ENCODE assay signal across 7 cellular contexts in the genomic region with DNA sequence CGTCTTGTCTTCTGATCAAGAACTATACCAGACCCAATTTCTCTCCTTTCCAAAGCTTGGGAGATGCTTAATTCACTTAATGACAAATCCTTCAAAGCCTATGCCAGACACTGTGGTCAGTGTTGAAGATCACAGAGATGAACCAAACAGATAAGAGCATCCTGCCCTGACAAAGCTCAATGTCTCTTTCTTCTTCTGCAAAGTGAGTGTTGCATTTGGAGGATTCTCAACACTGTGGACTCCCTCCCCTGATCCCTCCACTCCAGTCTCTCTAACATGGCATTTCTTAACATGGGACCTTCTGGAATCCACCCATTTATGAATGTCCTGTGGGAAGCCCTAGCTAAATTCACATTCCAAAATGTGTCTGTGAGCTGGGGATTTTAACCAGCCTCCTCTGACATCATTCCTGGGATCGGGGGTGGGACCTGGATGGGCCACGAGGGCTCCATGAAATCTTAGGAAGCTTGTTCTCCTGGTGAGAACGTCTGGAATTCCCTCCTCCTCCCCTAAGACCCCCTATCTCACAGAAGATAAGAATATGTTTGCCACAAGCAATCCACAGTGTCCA. TPM values are rescaled to one million over a fixed set of nuclear protein-coding genes. Genes with fewer than 3 reads are reported as not detected.
DNase-seq lines count a peak whose midpoint lies in the region; ATAC-seq and TF ChIP-seq lines count a peak whose summit lies in the region.

No MANE protein-coding gene starts in this region.

- H4K8ac ChIP-seq in neuronal stem cell (ENCODE audit: low read depth, low read length): no peak overlapping the region

- no peak for DNase-seq in effector memory CD4-positive, alpha-beta T cell
- no peak for DNase-seq in stimulated activated naive B cell treated with anti-CD40 and anti-IgM and Interleukin-4, amounts not matched to agents 10 μg/mL and 1 μg/mL and 100 μg/mL, for 72 hours
- DNase-seq in NCI-H1092 treated with DMSO at 0.1 percent for 48 hours (lab: John Stamatoyannopoulos, UW) (no peak), psoas muscle (no peak), neuronal stem cell (ENCODE audit: low spot score) (no peak)

- 53 to 55% (median 55%) methylated on average over 4 of the region's 4 CpGs for WGBS in psoas muscle, 3 donors
- no CpG with 5 or more reads among the region's 4 CpGs for WGBS in neuronal stem cell (ENCODE audit: extremely low coverage in 2 of 2, insufficient read length in 2 of 2, insufficient replicate concordance in 1 of 2), 2 donors

- H2BK12ac ChIP-seq in neuronal stem cell (ENCODE audit: low read length): no peak overlapping the region

- no peak overlapping the region for H4K91ac ChIP-seq in neuronal stem cell (ENCODE audit: low read depth, low read length, poor library complexity)

- no peak overlapping the region for H2AFZ ChIP-seq in neuronal stem cell (ENCODE audit: low read length)

- no peak overlapping the region for H2BK5ac ChIP-seq in neuronal stem cell (ENCODE audit: low read length)

- H3K79me1 ChIP-seq in neuronal stem cell (ENCODE audit: low read depth, low read length): no peaks in the 10 kb centered on the region

- no peaks in the 10 kb centered on the region for H3K27me3 Mint-ChIP-seq in stimulated activated naive B cell treated with anti-CD40 and anti-IgM and Interleukin-4, amounts not matched to agents 10 μg/mL and 1 μg/mL and 100 μg/mL, for 72 hours

- no peak overlapping the region for H3K4ac ChIP-seq in neuronal stem cell (ENCODE audit: low read length)

- H3K9ac ChIP-seq in neuronal stem cell (ENCODE audit: low read depth, low read length, poor library complexity): no peak overlapping the region

- H3K4me3 ChIP-seq in effector memory CD4-positive, alpha-beta T cell (ENCODE audit: insufficient read depth, low read depth, low read length, poor library complexity, severe bottlenecking): no peak overlapping the region
- no peak overlapping the region for H3K4me3 ChIP-seq in psoas muscle
- no peak overlapping the region for H3K4me3 ChIP-seq in neuronal stem cell (ENCODE audit: low read length in 2 of 2)

- H3K4me3 Mint-ChIP-seq in stimulated activated naive B cell treated with anti-CD40 and anti-IgM and Interleukin-4, amounts not matched to agents 10 μg/mL and 1 μg/mL and 100 μg/mL, for 72 hours: peak overlapping the region in 1 of 2 donors; percentile 34

- H2AK5ac ChIP-seq in neuronal stem cell (ENCODE audit: low read depth, low read length): no peak overlapping the region

- H3K27ac Mint-ChIP-seq in stimulated activated naive B cell treated with anti-CD40 and anti-IgM and Interleukin-4, amounts not matched to agents 10 μg/mL and 1 μg/mL and 100 μg/mL, for 72 hours: peak overlapping the region; percentile 99

- ATAC-seq in GM21360 (IDR thresholded peaks at IDR 0.05; ENCODE audit: unreplicated experiment) (peak; percentile 7), HG03521 (IDR thresholded peaks at IDR 0.05; ENCODE audit: unreplicated experiment) (peak; percentile 5), psoas muscle (no peak)
- peak; percentile 28 for ATAC-seq in stimulated activated naive B cell treated with anti-CD40 and anti-IgM and Interleukin-4, amounts not matched to agents 10 μg/mL and 1 μg/mL and 100 μg/mL, for 72 hours (replicated peaks)

- H3K27ac ChIP-seq in effector memory CD4-positive, alpha-beta T cell (ENCODE audit: insufficient read depth, low read length, poor library complexity, severe bottlenecking): peak overlapping the region; percentile 58
- H3K27ac ChIP-seq in psoas muscle (no peak overlapping the region), neuronal stem cell (replicated peaks; ENCODE audit: low read length) (no peak overlapping the region)

- H3K9me3 ChIP-seq in effector memory CD4-positive, alpha-beta T cell (ENCODE audit: control insufficient read depth, low read length): no peaks in the 10 kb centered on the region
- no peaks in the 10 kb centered on the region for H3K9me3 ChIP-seq in psoas muscle
- peaks cover 0 to 2% of the 10 kb centered on the region in 2 donors for H3K9me3 ChIP-seq in neuronal stem cell (replicated peaks in 1 of 2; ENCODE audit: control insufficient read depth in 2 of 2, insufficient read depth in 1 of 2, low read depth in 1 of 2, low read length in 2 of 2)

- H3K14ac ChIP-seq in neuronal stem cell (ENCODE audit: low read length): no peak overlapping the region

- no peak for TF ChIP-seq CTCF in psoas muscle (IDR thresholded peaks at IDR 0.05)

- peaks cover 0 to 2% of the 10 kb centered on the region in 2 donors for H3K9me3 Mint-ChIP-seq in stimulated activated naive B cell treated with anti-CD40 and anti-IgM and Interleukin-4, amounts not matched to agents 10 μg/mL and 1 μg/mL and 100 μg/mL, for 72 hours

- H3K4me1 Mint-ChIP-seq in stimulated activated naive B cell treated with anti-CD40 and anti-IgM and Interleukin-4, amounts not matched to agents 10 μg/mL and 1 μg/mL and 100 μg/mL, for 72 hours: peaks cover 49 to 78% of the 10 kb centered on the region in 2 donors

- no peak overlapping the region for H2BK15ac ChIP-seq in neuronal stem cell (ENCODE audit: low read length)

- no peak overlapping the region for H3K4me2 ChIP-seq in neuronal stem cell (ENCODE audit: insufficient read depth, low read length, poor library complexity, severe bottlenecking)

- intact Hi-C loops in psoas muscle (cut with DNase I): no loop called here

- no peak overlapping the region for H3K23ac ChIP-seq in neuronal stem cell (ENCODE audit: low read depth, low read length, poor library complexity)

- peaks cover 24 to 49% of the 10 kb centered on the region in 2 donors for H3K36me3 Mint-ChIP-seq in stimulated activated naive B cell treated with anti-CD40 and anti-IgM and Interleukin-4, amounts not matched to agents 10 μg/mL and 1 μg/mL and 100 μg/mL, for 72 hours

- no peaks in the 10 kb centered on the region for H3K27me3 ChIP-seq in effector memory CD4-positive, alpha-beta T cell (replicated peaks; ENCODE audit: control insufficient read depth, insufficient read depth, low read length, poor library complexity, severe bottlenecking)
- H3K27me3 ChIP-seq in psoas muscle (ENCODE audit: insufficient read depth in 3 of 3, low read length in 2 of 3) (no peaks in the 10 kb centered on the region), neuronal stem cell (ENCODE audit: control insufficient read depth in 3 of 3, insufficient read depth in 3 of 3, low read depth in 1 of 3, low read length in 3 of 3) (peaks cover 0 to 7% (median 0%) of the 10 kb centered on the region in 3 experiments)

- peaks cover 26% of the 10 kb centered on the region for H3K4me1 ChIP-seq in effector memory CD4-positive, alpha-beta T cell (ENCODE audit: control insufficient read depth, insufficient read depth, low read length, poor library complexity, severe bottlenecking)
- H3K4me1 ChIP-seq in psoas muscle (peaks cover 21% of the 10 kb centered on the region), neuronal stem cell (ENCODE audit: control insufficient read depth in 2 of 2, insufficient read depth in 1 of 2, low read depth in 1 of 2, low read length in 2 of 2) (peaks cover 8 to 9% of the 10 kb centered on the region in 2 donors)

- peaks cover 11% of the 10 kb centered on the region for H3K36me3 ChIP-seq in effector memory CD4-positive, alpha-beta T cell (ENCODE audit: control insufficient read depth, insufficient read depth, low read length)
- no peaks in the 10 kb centered on the region for H3K36me3 ChIP-seq in psoas muscle (ENCODE audit: insufficient read depth in 1 of 2, low read depth in 1 of 2)
- no peaks in the 10 kb centered on the region for H3K36me3 ChIP-seq in neuronal stem cell (replicated peaks in 1 of 2; ENCODE audit: control insufficient read depth in 2 of 2, insufficient read depth in 2 of 2, low read length in 2 of 2)

- no peak overlapping the region for H3K18ac ChIP-seq in neuronal stem cell (ENCODE audit: low read length)

- H2BK120ac ChIP-seq in neuronal stem cell (ENCODE audit: low read depth, low read length): no peak overlapping the region

RNA-seq across cellular contexts. Expression of a gene that starts 20.3 kb away (rescaled TPM):
- 1 to 10 TPM; 3.4 to 4.7 (median 4.1) TPM for total RNA-seq in psoas muscle
- 1 to 10 TPM in 1 of 3 donors, under 1 TPM in 2; 0.45 to 1.3 (median 0.96) TPM for polyA plus RNA-seq in psoas muscle
- 0.06 TPM for polyA plus RNA-seq in neuronal stem cell (2013, experiment 1 of 2)
- polyA plus RNA-seq in neuronal stem cell (2013, experiment 2 of 2): 0.07 TPM

RNA-seq across cellular contexts. Expression of a gene that starts 38.7 kb away (rescaled TPM):
- total RNA-seq in psoas muscle: 10 to 100 TPM; 46.9 to 97.6 (median 57.0) TPM
- 10 to 100 TPM; 65.5 to 98.7 (median 68.4) TPM for polyA plus RNA-seq in psoas muscle
- 77.4 TPM for polyA plus RNA-seq in neuronal stem cell (2013, experiment 1 of 2)
- polyA plus RNA-seq in neuronal stem cell (2013, experiment 2 of 2): 74.7 TPM

Comparison
In these comparisons a context has a peak if more than half of its experiments do, and no peak if none do; other contexts are left out.
1. ATAC-seq: peak in GM21360 (single experiment), HG03521 (single experiment) and stimulated activated naive B cell treated with anti-CD40 and anti-IgM and Interleukin-4, amounts not matched to agents 10 μg/mL and 1 μg/mL and 100 μg/mL, for 72 hours (2 of 2); none in psoas muscle (0 of 4).